In genomic region chr11:11414996-11415395, GRCh38 we compare ENCODE assay signal across 22 cellular contexts.
"Had no signal": no experiment of that assay in that cellular context is flagged by ENCODE, and none has a peak within 500 bp of the region (broad histone marks: within the 10 kb centered on the region; RNA-seq: fewer than 3 reads in every experiment).

No MANE protein-coding gene starts in this region.

- H3K9me3 ChIP-seq: gastrocnemius medialis, heart left ventricle, spleen, testis had no signal

- H3K27ac ChIP-seq: brain microvascular endothelial cell, gastrocnemius medialis, spleen had no signal

- H3K36me3 ChIP-seq: brain microvascular endothelial cell, gastrocnemius medialis, heart left ventricle, spleen had no signal

- DNase-seq: activated B cell treated with CpG ODN at 0.5 μM for 24 hours; activated CD4-positive, alpha-beta memory T cell treated with anti-CD3 and anti-CD28 coated beads, Interleukin-2, amount 10 ng/mL, durations not matched to agents 7 days and 5 days; activated CD4-positive, alpha-beta T cell treated with anti-CD3 and anti-CD28 coated beads for 4 hours; activated CD8-positive, alpha-beta memory T cell treated with anti-CD3 and anti-CD28 coated beads, Interleukin-2, amount 10 ng/mL, durations not matched to agents 7 days and 5 days; activated naive CD4-positive, alpha-beta T cell treated with Interleukin-2 at 50 U/mL for 16 hours; anterior cingulate cortex; brain microvascular endothelial cell; effector CD8-positive, alpha-beta T cell; gastrocnemius medialis; heart left ventricle; kidney; posterior cingulate gyrus; spleen; stimulated activated CD4-positive, alpha-beta T cell treated with anti-CD3 and anti-CD28 coated beads, Interleukin-4, amount 100 ng/mL, for 4 hours; testis had no signal

- H3K36me3 Mint-ChIP-seq: activated CD8-positive, alpha-beta memory T cell treated with anti-CD3 and anti-CD28 coated beads, Interleukin-2, amount 10 ng/mL, durations not matched to agents 7 days and 5 days; natural killer cell treated with Interleukin-12 subunit alpha and Interleukin-12 subunit beta and Interleukin-15 and Interleukin-18, amount 100 ng/mL, for 72 hours; stimulated activated memory B cell treated with anti-CD40 and anti-IgM and Interleukin-4, amounts not matched to agents 10 μg/mL and 1 μg/mL and 100 μg/mL, for 72 hours had no signal

- H3K27ac Mint-ChIP-seq: activated B cell treated with CpG ODN at 0.5 μM for 24 hours; activated CD4-positive, alpha-beta memory T cell treated with anti-CD3 and anti-CD28 coated beads, Interleukin-2, amount 10 ng/mL, durations not matched to agents 7 days and 5 days; activated CD8-positive, alpha-beta memory T cell treated with anti-CD3 and anti-CD28 coated beads, Interleukin-2, amount 10 ng/mL, durations not matched to agents 7 days and 5 days; natural killer cell treated with Interleukin-12 subunit alpha and Interleukin-12 subunit beta and Interleukin-15 and Interleukin-18, amount 100 ng/mL, for 72 hours; stimulated activated memory B cell treated with anti-CD40 and anti-IgM and Interleukin-4, amounts not matched to agents 10 μg/mL and 1 μg/mL and 100 μg/mL, for 72 hours had no signal

- H3K4me3 Mint-ChIP-seq: activated B cell treated with CpG ODN at 0.5 μM for 24 hours; activated CD4-positive, alpha-beta memory T cell treated with anti-CD3 and anti-CD28 coated beads, Interleukin-2, amount 10 ng/mL, durations not matched to agents 7 days and 5 days; activated CD8-positive, alpha-beta memory T cell treated with anti-CD3 and anti-CD28 coated beads, Interleukin-2, amount 10 ng/mL, durations not matched to agents 7 days and 5 days; central memory CD8-positive, alpha-beta T cell; dendritic cell treated with granulocyte-macrophage colony-stimulating factor and Interleukin-4, amounts not matched to agents 40 ng/mL and 50 ng/mL, for 4 days; natural killer cell treated with Interleukin-12 subunit alpha and Interleukin-12 subunit beta and Interleukin-15 and Interleukin-18, amount 100 ng/mL, for 72 hours; stimulated activated memory B cell treated with anti-CD40 and anti-IgM and Interleukin-4, amounts not matched to agents 10 μg/mL and 1 μg/mL and 100 μg/mL, for 72 hours had no signal

- H3K4me1 Mint-ChIP-seq: central memory CD8-positive, alpha-beta T cell had no signal

- H3K4me3 ChIP-seq: gastrocnemius medialis, heart left ventricle, lung, spleen, testis had no signal

- ATAC-seq: activated CD8-positive, alpha-beta memory T cell treated with anti-CD3 and anti-CD28 coated beads, Interleukin-2, amount 10 ng/mL, durations not matched to agents 7 days and 5 days; esophagus mucosa; gastrocnemius medialis; heart left ventricle; left lobe of liver; natural killer cell treated with Interleukin-12 subunit alpha and Interleukin-12 subunit beta and Interleukin-15 and Interleukin-18, amount 100 ng/mL, for 72 hours; stimulated activated memory B cell treated with anti-CD40 and anti-IgM and Interleukin-4, amounts not matched to agents 10 μg/mL and 1 μg/mL and 100 μg/mL, for 72 hours had no signal

- H3K27me3 ChIP-seq: gastrocnemius medialis, testis had no signal

- H3K9me3 Mint-ChIP-seq: activated B cell treated with CpG ODN at 0.5 μM for 24 hours; activated CD4-positive, alpha-beta memory T cell treated with anti-CD3 and anti-CD28 coated beads, Interleukin-2, amount 10 ng/mL, durations not matched to agents 7 days and 5 days; central memory CD8-positive, alpha-beta T cell; dendritic cell treated with granulocyte-macrophage colony-stimulating factor and Interleukin-4, amounts not matched to agents 40 ng/mL and 50 ng/mL, for 4 days; natural killer cell treated with Interleukin-12 subunit alpha and Interleukin-12 subunit beta and Interleukin-15 and Interleukin-18, amount 100 ng/mL, for 72 hours; stimulated activated memory B cell treated with anti-CD40 and anti-IgM and Interleukin-4, amounts not matched to agents 10 μg/mL and 1 μg/mL and 100 μg/mL, for 72 hours had no signal
